Comparison of ENCODE assay signal across 17 cellular contexts in the genomic region with DNA sequence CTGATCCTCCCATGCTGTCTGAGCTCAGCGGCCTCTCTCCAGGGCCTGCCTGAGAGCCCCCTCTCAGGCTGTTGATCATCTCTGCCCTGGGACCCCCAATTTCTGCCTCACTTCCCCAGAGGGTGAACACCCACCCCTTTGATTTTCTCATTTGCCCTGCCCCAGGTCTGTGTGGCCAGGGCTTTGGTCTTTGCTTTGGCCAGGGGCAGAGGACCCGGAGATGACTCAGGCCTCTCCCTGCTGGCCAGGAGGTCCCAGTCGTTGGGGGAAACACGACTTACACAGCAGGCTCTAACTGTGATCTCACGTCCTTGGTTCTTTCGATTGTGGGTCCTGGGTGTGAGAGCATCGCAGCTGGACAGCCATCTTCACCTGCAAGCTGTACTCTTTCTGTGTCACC. TPM values are rescaled to one million over a fixed set of nuclear protein-coding genes. Genes with fewer than 3 reads are reported as not detected.
DNase-seq lines count a peak whose midpoint lies in the region; ATAC-seq lines count a peak whose summit lies in the region.
"Had no signal": no experiment of that assay in that cellular context is flagged by ENCODE, and none has a peak within 500 bp of the region (broad histone marks: within the 10 kb centered on the region; RNA-seq: fewer than 3 reads in every experiment).

No MANE protein-coding gene starts in this region.

- H3K4me1 Mint-ChIP-seq in activated T-cell treated with anti-CD3 and anti-CD28 coated beads, Interleukin-2, amount 50 U/mL, for 24 hours (ENCODE audit: low read depth) = peaks cover 7% of the 10 kb centered on the region
- no peaks in the 10 kb centered on the region for H3K4me1 Mint-ChIP-seq in activated T-helper 17 cell treated with anti-CD3 and anti-CD28 coated beads, Interleukin-2, amount 50 U/mL, for 72 hours
- peaks cover 11 to 12% of the 10 kb centered on the region in 2 donors for H3K4me1 Mint-ChIP-seq in stimulated activated naive B cell treated with anti-CD40 and anti-IgM and Interleukin-4, amounts not matched to agents 10 μg/mL and 1 μg/mL and 100 μg/mL, for 72 hours

- H3K36me3 Mint-ChIP-seq in activated T-cell treated with anti-CD3 and anti-CD28 coated beads, Interleukin-2, amount 50 U/mL, for 24 hours (ENCODE audit: low read depth) = no peaks in the 10 kb centered on the region
- H3K36me3 Mint-ChIP-seq in activated T-helper 17 cell treated with anti-CD3 and anti-CD28 coated beads, Interleukin-2, amount 50 U/mL, for 72 hours (ENCODE audit: low read depth) = no peaks in the 10 kb centered on the region
- H3K36me3 Mint-ChIP-seq in stimulated activated naive B cell treated with anti-CD40 and anti-IgM and Interleukin-4, amounts not matched to agents 10 μg/mL and 1 μg/mL and 100 μg/mL, for 72 hours = no peaks in the 10 kb centered on the region

- DNase-seq in activated T-cell treated with anti-CD3 and anti-CD28 coated beads, Interleukin-2, amount 50 U/mL, for 24 hours = no peak
- DNase-seq in activated T-cell treated with anti-CD3 and anti-CD28 coated beads for 4 hours = no peak
- no peak for DNase-seq in stimulated activated naive B cell treated with anti-CD40 and anti-IgM and Interleukin-4, amounts not matched to agents 10 μg/mL and 1 μg/mL and 100 μg/mL, for 72 hours
- no peak for DNase-seq in central memory CD4-positive, alpha-beta T cell
- no peak for DNase-seq in glomerular visceral epithelial cell (ENCODE audit: extremely low spot score)
- no peak for DNase-seq in sciatic nerve (ENCODE audit: low spot score)
- DNase-seq: amniotic stem cell, hippocampal formation, kidney glomerular epithelial cell, NCI-H1694, NCI-H345 had no signal

- intact Hi-C loops in sciatic nerve (cut with DNase I) = loop anchor here (10.0 kb wide), 1 partner anchor 182 kb away; no protein-coding TSS in a partner anchor

- no peaks in the 10 kb centered on the region for H3K9me3 Mint-ChIP-seq in activated T-cell treated with anti-CD3 and anti-CD28 coated beads, Interleukin-2, amount 50 U/mL, for 24 hours
- H3K9me3 Mint-ChIP-seq in activated T-helper 17 cell treated with anti-CD3 and anti-CD28 coated beads, Interleukin-2, amount 50 U/mL, for 72 hours = no peaks in the 10 kb centered on the region
- H3K9me3 Mint-ChIP-seq in stimulated activated naive B cell treated with anti-CD40 and anti-IgM and Interleukin-4, amounts not matched to agents 10 μg/mL and 1 μg/mL and 100 μg/mL, for 72 hours = no peaks in the 10 kb centered on the region

- H3K4me3 ChIP-seq in iPS-20b (ENCODE audit: low read length) = peak overlapping the region; percentile 69; the same call in 1 of the 2 replicates
- H3K4me3 ChIP-seq: mucosa of descending colon had no signal

- H3K27ac ChIP-seq in iPS-20b (ENCODE audit: low read length) = no peak overlapping the region

- peaks cover 9% of the 10 kb centered on the region for H3K4me1 ChIP-seq in iPS-20b (ENCODE audit: insufficient read depth, low read length)

- H3K4me3 Mint-ChIP-seq in activated T-cell treated with anti-CD3 and anti-CD28 coated beads, Interleukin-2, amount 50 U/mL, for 24 hours = peak overlapping the region; percentile 15
- peak overlapping the region; percentile 35 for H3K4me3 Mint-ChIP-seq in activated T-helper 17 cell treated with anti-CD3 and anti-CD28 coated beads, Interleukin-2, amount 50 U/mL, for 72 hours
- peak overlapping the region; percentile 29 to 39 for H3K4me3 Mint-ChIP-seq in stimulated activated naive B cell treated with anti-CD40 and anti-IgM and Interleukin-4, amounts not matched to agents 10 μg/mL and 1 μg/mL and 100 μg/mL, for 72 hours

- no peak overlapping the region for H3K27ac Mint-ChIP-seq in activated T-cell treated with anti-CD3 and anti-CD28 coated beads, Interleukin-2, amount 50 U/mL, for 24 hours
- no peak overlapping the region for H3K27ac Mint-ChIP-seq in activated T-helper 17 cell treated with anti-CD3 and anti-CD28 coated beads, Interleukin-2, amount 50 U/mL, for 72 hours
- H3K27ac Mint-ChIP-seq in stimulated activated naive B cell treated with anti-CD40 and anti-IgM and Interleukin-4, amounts not matched to agents 10 μg/mL and 1 μg/mL and 100 μg/mL, for 72 hours = no peak overlapping the region

- no peaks in the 10 kb centered on the region for H3K36me3 ChIP-seq in iPS-20b (ENCODE audit: insufficient read depth, low read depth, low read length)

- H3K9ac ChIP-seq in iPS-20b (ENCODE audit: low read depth, low read length) = no peak overlapping the region

- peaks cover 70% of the 10 kb centered on the region for H3K27me3 Mint-ChIP-seq in activated T-cell treated with anti-CD3 and anti-CD28 coated beads, Interleukin-2, amount 50 U/mL, for 24 hours
- peaks cover 45% of the 10 kb centered on the region for H3K27me3 Mint-ChIP-seq in activated T-helper 17 cell treated with anti-CD3 and anti-CD28 coated beads, Interleukin-2, amount 50 U/mL, for 72 hours
- H3K27me3 Mint-ChIP-seq in stimulated activated naive B cell treated with anti-CD40 and anti-IgM and Interleukin-4, amounts not matched to agents 10 μg/mL and 1 μg/mL and 100 μg/mL, for 72 hours = peaks cover 63 to 67% of the 10 kb centered on the region in 2 donors

- no peaks in the 10 kb centered on the region for H3K9me3 ChIP-seq in iPS-20b (ENCODE audit: insufficient read depth, low read depth, low read length)
- H3K9me3 ChIP-seq: mucosa of descending colon had no signal

- peaks cover 72% of the 10 kb centered on the region for H3K27me3 ChIP-seq in iPS-20b (ENCODE audit: insufficient read depth, low read length)

- no peak for ATAC-seq in activated T-helper 17 cell treated with anti-CD3 and anti-CD28 coated beads, Interleukin-2, amount 50 U/mL, for 72 hours (replicated peaks)
- ATAC-seq in stimulated activated naive B cell treated with anti-CD40 and anti-IgM and Interleukin-4, amounts not matched to agents 10 μg/mL and 1 μg/mL and 100 μg/mL, for 72 hours (replicated peaks) = no peak
- no peak for ATAC-seq in sciatic nerve
- ATAC-seq: mucosa of descending colon had no signal

RNA-seq across cellular contexts. Expression of a gene that starts 1.1 kb away (rescaled TPM):
- total RNA-seq in activated T-helper 17 cell treated with anti-CD3 and anti-CD28 coated beads, Interleukin-2, amount 50 U/mL, for 72 hours = not detected
- 25.3 TPM for total RNA-seq in sciatic nerve
- total RNA-seq: dermis microvascular lymphatic vessel endothelial cell; pulmonary artery endothelial cell; T-helper 1 cell treated with Interleukin-12 subunit alpha and Interleukin-12 subunit beta and Interleukin-4 antibody, amounts not matched to agents 30 ng/mL and 1 ng/mL, for 36 hours had no signal

Comparison
In these comparisons a context has a peak if more than half of its experiments do, and no peak if none do; other contexts are left out.
1. RNA of a gene that starts 1.1 kb away (total RNA-seq): 25.3 TPM in sciatic nerve (single experiment); not detected in activated T-helper 17 cell treated with anti-CD3 and anti-CD28 coated beads, Interleukin-2, amount 50 U/mL, for 72 hours; every median in the first group is over 10 times any median in the second.
2. Peak in every context shown above with its lines, with median percentiles within 50 percentile points of each other: H3K4me3 Mint-ChIP-seq.